In genomic region chr15:73573071-73573470, GRCh38 we compare ENCODE assay signal across 22 cellular contexts.
DNase-seq lines count a peak whose midpoint lies in the region; ATAC-seq and TF ChIP-seq lines count a peak whose summit lies in the region.
"Had no signal": no experiment of that assay in that cellular context is flagged by ENCODE, and none has a peak within 500 bp of the region (broad histone marks: within the 10 kb centered on the region; RNA-seq: fewer than 3 reads in every experiment).

No MANE protein-coding gene starts in this region.

- no peak for DNase-seq in activated T-cell treated with anti-CD3 and anti-CD28 coated beads, Interleukin-2, amount 50 U/mL, for 24 hours
- no peak for DNase-seq in activated T-cell treated with anti-CD3 and anti-CD28 coated beads, Interleukin-2, amount 50 U/mL, for 4 hours
- DNase-seq in RWPE2 (ENCODE audit: low spot score) (no peak), foreskin keratinocyte (no peak), sigmoid colon (no peak), SHP77 (lab: John Stamatoyannopoulos, UW) (no peak), pons (ENCODE audit: low spot score) (no peak)
- no peak for DNase-seq in naive thymus-derived CD4-positive, alpha-beta T cell
- DNase-seq: activated CD4-positive, CD25-positive, alpha-beta regulatory T cell treated with anti-CD3 and anti-CD28 coated beads, Interleukin-2, amount 50 U/mL, for 72 hours; Calu3; head of caudate nucleus; immature natural killer cell; NCI-H1092 treated with DMSO at 0.1 percent for 48 hours; NCI-H2081 treated with DMSO at 0.1 percent for 48 hours; NCI-H526 treated with DMSO at 0.1 percent for 48 hours; OCI-M1 had no signal

- peak overlapping the region; percentile 66 for H3K27ac Mint-ChIP-seq in activated T-cell treated with anti-CD3 and anti-CD28 coated beads, Interleukin-2, amount 50 U/mL, for 24 hours
- H3K27ac Mint-ChIP-seq in naive thymus-derived CD4-positive, alpha-beta T cell = peak overlapping the region in 2 of 9 donors; percentile 6 to 12
- H3K27ac Mint-ChIP-seq: immature natural killer cell; T-helper 2 cell treated with Interferon-gamma antibody and Interleukin-4, amounts not matched to agents 5 μg/mL and 100 μg/mL, for 36 hours had no signal

- H3K36me3 ChIP-seq in RWPE2 (ENCODE audit: low read depth) (peaks cover 80% of the 10 kb centered on the region), sigmoid colon (peaks cover 27 to 69% (median 48%) of the 10 kb centered on the region in 4 donors)
- H3K36me3 ChIP-seq in naive thymus-derived CD4-positive, alpha-beta T cell (ENCODE audit: control insufficient read depth in 2 of 3, insufficient read depth in 3 of 3, low read length in 3 of 3) = peaks cover 4 to 78% (median 4%) of the 10 kb centered on the region in 3 experiments

- H3K27ac ChIP-seq in RWPE2 (ENCODE audit: poor library complexity, severe bottlenecking) = peak overlapping the region; percentile 61
- peak overlapping the region; percentile 42 for H3K27ac ChIP-seq in foreskin keratinocyte
- peak overlapping the region; percentile 63 to 68 (median 64) for H3K27ac ChIP-seq in sigmoid colon
- no peak overlapping the region for H3K27ac ChIP-seq in naive thymus-derived CD4-positive, alpha-beta T cell (ENCODE audit: low read depth, low read length)
- H3K27ac ChIP-seq: A549; ascending aorta; BLaER1 treated with 17β-estradiol and CSF1 and Interleukin-3, amounts not matched to agents 10 nM and 100 nM had no signal

- TF ChIP-seq EP300 in sigmoid colon (IDR thresholded peaks at IDR 0.05) = no peak

- peaks cover 16% of the 10 kb centered on the region for H3K4me1 Mint-ChIP-seq in activated T-cell treated with anti-CD3 and anti-CD28 coated beads, Interleukin-2, amount 50 U/mL, for 24 hours (ENCODE audit: low read depth)
- H3K4me1 Mint-ChIP-seq in activated T-cell treated with anti-CD3 and anti-CD28 coated beads, Interleukin-2, amount 50 U/mL, for 4 hours (ENCODE audit: low read depth) = peaks cover 2% of the 10 kb centered on the region
- H3K4me1 Mint-ChIP-seq in naive thymus-derived CD4-positive, alpha-beta T cell = peaks cover 0 to 47% (median 0%) of the 10 kb centered on the region in 7 donors
- H3K4me1 Mint-ChIP-seq: immature natural killer cell had no signal

- CTCF ChIA-PET in naive thymus-derived CD4-positive, alpha-beta T cell (lab: Charles Lee) = no interaction called here

- H3K4me3 Mint-ChIP-seq in activated T-cell treated with anti-CD3 and anti-CD28 coated beads, Interleukin-2, amount 50 U/mL, for 24 hours = no peak overlapping the region
- H3K4me3 Mint-ChIP-seq in activated T-cell treated with anti-CD3 and anti-CD28 coated beads, Interleukin-2, amount 50 U/mL, for 4 hours = no peak overlapping the region
- H3K4me3 Mint-ChIP-seq in naive thymus-derived CD4-positive, alpha-beta T cell = no peak overlapping the region
- H3K4me3 Mint-ChIP-seq: central memory CD8-positive, alpha-beta T cell; immature natural killer cell; natural killer cell treated with Interleukin-12 subunit alpha and Interleukin-12 subunit beta and Interleukin-15 and Interleukin-18, amount 100 ng/mL, for 72 hours; T-helper 2 cell treated with Interferon-gamma antibody and Interleukin-4, amounts not matched to agents 5 μg/mL and 100 μg/mL, for 36 hours had no signal

- H3K4me1 ChIP-seq in RWPE2 (ENCODE audit: insufficient read depth, poor library complexity, severe bottlenecking) (peaks cover 36% of the 10 kb centered on the region), foreskin keratinocyte (peaks cover 14% of the 10 kb centered on the region), sigmoid colon (peaks cover 0 to 38% (median 27%) of the 10 kb centered on the region in 4 donors)
- H3K4me1 ChIP-seq in naive thymus-derived CD4-positive, alpha-beta T cell (ENCODE audit: control insufficient read depth in 2 of 2, insufficient read depth in 2 of 2, low read length in 2 of 2) = no peaks in the 10 kb centered on the region
- H3K4me1 ChIP-seq: A549, ascending aorta had no signal

- TF ChIP-seq POLR2A in sigmoid colon (IDR thresholded peaks at IDR 0.05) = no peak

- no peaks in the 10 kb centered on the region for H3K9me3 Mint-ChIP-seq in activated T-cell treated with anti-CD3 and anti-CD28 coated beads, Interleukin-2, amount 50 U/mL, for 24 hours
- H3K9me3 Mint-ChIP-seq in activated T-cell treated with anti-CD3 and anti-CD28 coated beads, Interleukin-2, amount 50 U/mL, for 4 hours = no peaks in the 10 kb centered on the region
- H3K9me3 Mint-ChIP-seq in naive thymus-derived CD4-positive, alpha-beta T cell = no peaks in the 10 kb centered on the region
- H3K9me3 Mint-ChIP-seq: central memory CD8-positive, alpha-beta T cell; immature natural killer cell; natural killer cell treated with Interleukin-12 subunit alpha and Interleukin-12 subunit beta and Interleukin-15 and Interleukin-18, amount 100 ng/mL, for 72 hours; T-helper 2 cell treated with Interferon-gamma antibody and Interleukin-4, amounts not matched to agents 5 μg/mL and 100 μg/mL, for 36 hours had no signal

- H3K9me3 ChIP-seq in RWPE2 (ENCODE audit: severe bottlenecking) = no peaks in the 10 kb centered on the region
- H3K9me3 ChIP-seq in sigmoid colon = no peaks in the 10 kb centered on the region
- no peaks in the 10 kb centered on the region for H3K9me3 ChIP-seq in naive thymus-derived CD4-positive, alpha-beta T cell (ENCODE audit: control insufficient read depth in 2 of 3, low read length in 3 of 3)
- H3K9me3 ChIP-seq: A549; ascending aorta; BLaER1 treated with 17β-estradiol and CSF1 and Interleukin-3, amounts not matched to agents 10 nM and 100 nM had no signal

- POLR2A ChIA-PET in naive thymus-derived CD4-positive, alpha-beta T cell (lab: Charles Lee) = no interaction called here

- no peak for TF ChIP-seq CTCF in RWPE2 (IDR thresholded peaks at IDR 0.05; ENCODE audit: poor library complexity, severe bottlenecking)
- TF ChIP-seq CTCF in foreskin keratinocyte (conservative IDR thresholded peaks at IDR 0.05) = no peak
- no peak for TF ChIP-seq CTCF in sigmoid colon (IDR thresholded peaks at IDR 0.05)

- H3K27me3 ChIP-seq in RWPE2 (ENCODE audit: insufficient read depth, poor library complexity, severe bottlenecking) (no peaks in the 10 kb centered on the region), foreskin keratinocyte (no peaks in the 10 kb centered on the region), sigmoid colon (no peaks in the 10 kb centered on the region)
- H3K27me3 ChIP-seq in naive thymus-derived CD4-positive, alpha-beta T cell (ENCODE audit: control insufficient read depth in 2 of 2, insufficient read depth in 2 of 2, low read length in 2 of 2) = no peaks in the 10 kb centered on the region
- H3K27me3 ChIP-seq: ascending aorta; BLaER1 treated with 17β-estradiol and CSF1 and Interleukin-3, amounts not matched to agents 10 nM and 100 nM had no signal

- ATAC-seq in activated T-cell treated with anti-CD3 and anti-CD28 coated beads, Interleukin-2, amount 50 U/mL, for 4 hours = no peak
- ATAC-seq in RWPE2 (ENCODE audit: low read depth) = no peak
- no peak for ATAC-seq in foreskin keratinocyte
- ATAC-seq in naive thymus-derived CD4-positive, alpha-beta T cell = no peak
- ATAC-seq: A549; natural killer cell treated with Interleukin-12 subunit alpha and Interleukin-12 subunit beta and Interleukin-15 and Interleukin-18, amount 100 ng/mL, for 72 hours had no signal

- H3K36me3 Mint-ChIP-seq in activated T-cell treated with anti-CD3 and anti-CD28 coated beads, Interleukin-2, amount 50 U/mL, for 24 hours (ENCODE audit: low read depth) = peaks cover 94% of the 10 kb centered on the region
- H3K36me3 Mint-ChIP-seq in activated T-cell treated with anti-CD3 and anti-CD28 coated beads, Interleukin-2, amount 50 U/mL, for 4 hours (ENCODE audit: insufficient read depth) = peaks cover 43% of the 10 kb centered on the region
- H3K36me3 Mint-ChIP-seq in naive thymus-derived CD4-positive, alpha-beta T cell = peaks cover 12 to 65% (median 22%) of the 10 kb centered on the region in 5 donors

- H3K27me3 Mint-ChIP-seq in activated T-cell treated with anti-CD3 and anti-CD28 coated beads, Interleukin-2, amount 50 U/mL, for 24 hours = no peaks in the 10 kb centered on the region
- no peaks in the 10 kb centered on the region for H3K27me3 Mint-ChIP-seq in activated T-cell treated with anti-CD3 and anti-CD28 coated beads, Interleukin-2, amount 50 U/mL, for 4 hours (ENCODE audit: low read depth)
- no peaks in the 10 kb centered on the region for H3K27me3 Mint-ChIP-seq in naive thymus-derived CD4-positive, alpha-beta T cell
- H3K27me3 Mint-ChIP-seq: central memory CD8-positive, alpha-beta T cell; natural killer cell treated with Interleukin-12 subunit alpha and Interleukin-12 subunit beta and Interleukin-15 and Interleukin-18, amount 100 ng/mL, for 72 hours had no signal

- WGBS in sigmoid colon, 2 donors = 16 to 65% methylated on average over 2 of the region's 2 CpGs

- H3K4me3 ChIP-seq in RWPE2 (ENCODE audit: severe bottlenecking) (no peak overlapping the region), sigmoid colon (no peak overlapping the region)
- H3K4me3 ChIP-seq in naive thymus-derived CD4-positive, alpha-beta T cell (ENCODE audit: low read length) = no peak overlapping the region
- H3K4me3 ChIP-seq: A549; ascending aorta; BLaER1 treated with 17β-estradiol and CSF1 and Interleukin-3, amounts not matched to agents 10 nM and 100 nM had no signal

- intact Hi-C loops in sigmoid colon (cut with DNase I) = loop anchor here (5.0 kb wide), 1 partner anchor 59 kb away; the partner anchor contains the start of gene NPTN
- intact Hi-C loops in naive thymus-derived CD4-positive, alpha-beta T cell (cut with micrococcal nuclease) = no loop called here
